Comparison of ENCODE assay signal across 8 cellular contexts in the genomic region with DNA sequence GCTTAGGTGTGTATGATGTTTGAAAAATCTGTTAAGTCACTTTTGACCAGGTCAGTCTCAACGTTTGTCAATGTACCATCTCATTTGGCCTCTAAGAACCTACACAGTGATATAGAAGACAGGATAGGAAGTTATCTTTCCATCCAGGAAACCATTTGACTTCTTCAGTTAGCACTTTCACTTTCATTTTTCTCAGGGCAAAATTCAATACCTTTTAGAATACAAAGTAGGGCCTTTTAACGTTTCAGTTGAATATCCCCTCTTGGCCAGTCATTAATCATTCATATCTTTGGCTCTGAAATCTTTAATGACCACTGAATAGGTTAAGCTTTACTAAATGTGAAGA.
DNase-seq lines count a peak whose midpoint lies in the region; ATAC-seq, FAIRE-seq and TF ChIP-seq lines count a peak whose summit lies in the region.

No MANE protein-coding gene starts in this region.

- H3K4me3 ChIP-seq in GM12878 (peak overlapping the region; percentile 14; the same call in 1 of the 2 replicates), sigmoid colon (peak overlapping the region in 2 of 4 donors; percentile 5 to 7)

- H3K36me3 Mint-ChIP-seq in naive thymus-derived CD8-positive, alpha-beta T cell, result peaks cover 0 to 4% (median 0%) of the 10 kb centered on the region in 3 donors

- peak overlapping the region; percentile 61; the same call in 1 of the 2 replicates for H2AFZ ChIP-seq in GM12878 (ENCODE audit: control insufficient read depth, low read depth, low read length)

- BruUV-seq in GM12878 (replicated peaks; lab: Mats Ljungman, UMichigan), result no TSS peak

- H3K36me3 ChIP-seq in GM12878 (ENCODE audit: control insufficient read depth in 2 of 2, insufficient read depth in 2 of 2, low read length in 1 of 2) (no peaks in the 10 kb centered on the region), sigmoid colon (no peaks in the 10 kb centered on the region)

- TF ChIP-seq RAD21 in GM12878 (IDR thresholded peaks at IDR 0.05; ENCODE audit: insufficient read depth, low read depth, low read length), result no peak

- no peaks in the 10 kb centered on the region for H3K79me2 ChIP-seq in GM12878 (ENCODE audit: control insufficient read depth, insufficient read depth, low read length)

- TF ChIP-seq EP300 in GM12878 (IDR thresholded peaks at IDR 0.05; ENCODE audit: borderline replicate concordance in 1 of 2, control insufficient read depth in 1 of 2, low read depth in 2 of 2, low read length in 2 of 2) (no peak), sigmoid colon (IDR thresholded peaks at IDR 0.05) (no peak)

- DNase-seq in ELR (ENCODE audit: low read depth) (peak; percentile 27), MV-4-11 (lab: John Stamatoyannopoulos, UW) (peak; percentile 26), GM12878 (ENCODE audit: low read depth, low spot score) (no peak), putamen (ENCODE audit: low spot score) (no peak), sigmoid colon (no peak)
- peak in 3 of 10 donors; percentile 31 to 39 (median 32) for DNase-seq in naive thymus-derived CD8-positive, alpha-beta T cell

- WGBS in GM12878 (ENCODE audit: insufficient coverage, insufficient replicate concordance, low lambda C conversion rate, missing lambda C conversion rate), result 3% methylated on average over 2 of the region's 2 CpGs
- WGBS in sigmoid colon, 2 donors, result 12% methylated on average over 2 of the region's 2 CpGs

- intact Hi-C loops in GM12878 (cut with micrococcal nuclease; ENCODE audit: unreplicated experiment) (no loop called here), sigmoid colon (cut with DNase I) (no loop called here)

- H3K4me1 ChIP-seq in GM12878 (ENCODE audit: control insufficient read depth, insufficient read depth, low read length), result peaks cover 5% of the 10 kb centered on the region; the same call in 1 of the 2 replicates
- H3K4me1 ChIP-seq in sigmoid colon, result peaks cover 0 to 7% (median 0%) of the 10 kb centered on the region in 4 donors

- POLR2A ChIA-PET in GM12878 (lab: Charles Lee), result no interaction called here
- POLR2A ChIA-PET in naive thymus-derived CD8-positive, alpha-beta T cell (lab: Charles Lee), result no interaction called here

- ATAC-seq in GM12878 (peak; percentile 49), GM18505 (IDR thresholded peaks at IDR 0.05; ENCODE audit: unreplicated experiment) (no peak), HG02610 (IDR thresholded peaks at IDR 0.05; ENCODE audit: unreplicated experiment) (no peak)
- peak; percentile 47 to 73 for ATAC-seq in naive thymus-derived CD8-positive, alpha-beta T cell

- no peak for TF ChIP-seq POLR2A in GM12878 (IDR thresholded peaks at IDR 0.05; ENCODE audit: low read depth, low read length)
- no peak for TF ChIP-seq POLR2A in GM18505 (IDR thresholded peaks at IDR 0.05; ENCODE audit: borderline replicate concordance, extremely low read depth, insufficient read depth, insufficient read length)
- no peak for TF ChIP-seq POLR2A in sigmoid colon (IDR thresholded peaks at IDR 0.05)

- H3K9me3 ChIP-seq in GM12878 (replicated peaks; ENCODE audit: control insufficient read depth, insufficient read depth, low read length) (no peaks in the 10 kb centered on the region), sigmoid colon (no peaks in the 10 kb centered on the region)

- no peaks in the 10 kb centered on the region for H4K20me1 ChIP-seq in GM12878 (ENCODE audit: control insufficient read depth, insufficient read depth)

- H3K27ac ChIP-seq in GM12878 (ENCODE audit: control insufficient read depth, insufficient read depth) (no peak overlapping the region), sigmoid colon (no peak overlapping the region)

- H3K27me3 ChIP-seq in GM12878 (replicated peaks in 1 of 2; ENCODE audit: control insufficient read depth in 2 of 2, insufficient read depth in 2 of 2, low read length in 1 of 2) (no peaks in the 10 kb centered on the region), sigmoid colon (no peaks in the 10 kb centered on the region)

- H3K4me2 ChIP-seq in GM12878 (ENCODE audit: control insufficient read depth, insufficient read depth), result no peak overlapping the region

- in situ Hi-C loops in GM12878 (cut with MboI), result no loop called here

- H3K9ac ChIP-seq in GM12878 (ENCODE audit: control insufficient read depth, insufficient read depth, low read length), result no peak overlapping the region

- RAD21 ChIA-PET in GM12878 (lab: Charles Lee; ENCODE audit: unreplicated experiment), result no interaction called here

- H3K27ac Mint-ChIP-seq in naive thymus-derived CD8-positive, alpha-beta T cell, result peak overlapping the region; percentile 76 to 94 (median 85)

- H3K9me3 Mint-ChIP-seq in naive thymus-derived CD8-positive, alpha-beta T cell, result peaks cover 0 to 10% (median 5%) of the 10 kb centered on the region in 9 donors

- FAIRE-seq in GM12878 (lab: Jason Lieb, UNC), result peak; percentile 80

- SMC1A ChIA-PET in GM12878 (lab: Charles Lee; ENCODE audit: uncharacterized antibody, unreplicated experiment), result interaction anchor here (0.8 to 1.7 kb wide), 2 partner anchors 12 to 64 kb away, joined by 3 to 5 read pairs; no protein-coding TSS in a partner anchor

- peaks cover 7 to 23% (median 16%) of the 10 kb centered on the region in 4 donors for H3K4me1 Mint-ChIP-seq in naive thymus-derived CD8-positive, alpha-beta T cell

- peaks cover 0 to 2% (median under 1%) of the 10 kb centered on the region in 5 donors for H3K27me3 Mint-ChIP-seq in naive thymus-derived CD8-positive, alpha-beta T cell

- H3K4me3 Mint-ChIP-seq in naive thymus-derived CD8-positive, alpha-beta T cell, result peak overlapping the region; percentile 49 to 84 (median 74)

- CTCF ChIA-PET in GM12878 (lab: Yijun Ruan, JAX), result interaction anchor here (1.6 to 7.2 kb wide), 2 partner anchors 13 to 17 kb away, joined by 3 to 42 read pairs; no protein-coding TSS in a partner anchor

- no peak for TF ChIP-seq CTCF in GM12878 (IDR thresholded peaks at IDR 0.05 in 2 of 3, conservative IDR thresholded peaks at IDR 0.05 in 1 of 3; ENCODE audit: control insufficient read depth in 2 of 3, extremely low read depth in 1 of 3, insufficient read depth in 1 of 3, low read depth in 3 of 3, low read length in 3 of 3)
- no peak for TF ChIP-seq CTCF in sigmoid colon (IDR thresholded peaks at IDR 0.05)

TF ChIP-seq in GM12878, 131 proteins besides CTCF, POLR2A, EP300 and RAD21 (continues in another document):
- TF ChIP-seq BCL11A (IDR thresholded peaks at IDR 0.05; ENCODE audit: low read depth, low read length), result no peak
- TF ChIP-seq, protein P1, sequence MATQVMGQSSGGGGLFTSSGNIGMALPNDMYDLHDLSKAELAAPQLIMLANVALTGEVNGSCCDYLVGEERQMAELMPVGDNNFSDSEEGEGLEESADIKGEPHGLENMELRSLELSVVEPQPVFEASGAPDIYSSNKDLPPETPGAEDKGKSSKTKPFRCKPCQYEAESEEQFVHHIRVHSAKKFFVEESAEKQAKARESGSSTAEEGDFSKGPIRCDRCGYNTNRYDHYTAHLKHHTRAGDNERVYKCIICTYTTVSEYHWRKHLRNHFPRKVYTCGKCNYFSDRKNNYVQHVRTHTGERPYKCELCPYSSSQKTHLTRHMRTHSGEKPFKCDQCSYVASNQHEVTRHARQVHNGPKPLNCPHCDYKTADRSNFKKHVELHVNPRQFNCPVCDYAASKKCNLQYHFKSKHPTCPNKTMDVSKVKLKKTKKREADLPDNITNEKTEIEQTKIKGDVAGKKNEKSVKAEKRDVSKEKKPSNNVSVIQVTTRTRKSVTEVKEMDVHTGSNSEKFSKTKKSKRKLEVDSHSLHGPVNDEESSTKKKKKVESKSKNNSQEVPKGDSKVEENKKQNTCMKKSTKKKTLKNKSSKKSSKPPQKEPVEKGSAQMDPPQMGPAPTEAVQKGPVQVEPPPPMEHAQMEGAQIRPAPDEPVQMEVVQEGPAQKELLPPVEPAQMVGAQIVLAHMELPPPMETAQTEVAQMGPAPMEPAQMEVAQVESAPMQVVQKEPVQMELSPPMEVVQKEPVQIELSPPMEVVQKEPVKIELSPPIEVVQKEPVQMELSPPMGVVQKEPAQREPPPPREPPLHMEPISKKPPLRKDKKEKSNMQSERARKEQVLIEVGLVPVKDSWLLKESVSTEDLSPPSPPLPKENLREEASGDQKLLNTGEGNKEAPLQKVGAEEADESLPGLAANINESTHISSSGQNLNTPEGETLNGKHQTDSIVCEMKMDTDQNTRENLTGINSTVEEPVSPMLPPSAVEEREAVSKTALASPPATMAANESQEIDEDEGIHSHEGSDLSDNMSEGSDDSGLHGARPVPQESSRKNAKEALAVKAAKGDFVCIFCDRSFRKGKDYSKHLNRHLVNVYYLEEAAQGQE (IDR thresholded peaks at IDR 0.05; ENCODE audit: low read depth, low read length), result no peak
- TF ChIP-seq TBL1XR1 (IDR thresholded peaks at IDR 0.05; ENCODE audit: low read depth, low read length), result no peak

Comparison
In these comparisons a context has a peak if more than half of its experiments do, and no peak if none do; other contexts are left out.
1. DNase-seq: peak in ELR (single experiment) and MV-4-11 (single experiment); none in GM12878 (single experiment), putamen (single experiment) and sigmoid colon (single experiment).
2. ATAC-seq: peak in GM12878 (single experiment) and naive thymus-derived CD8-positive, alpha-beta T cell (2 of 2); none in GM18505 (single experiment) and HG02610 (single experiment).